In the genomic region with DNA sequence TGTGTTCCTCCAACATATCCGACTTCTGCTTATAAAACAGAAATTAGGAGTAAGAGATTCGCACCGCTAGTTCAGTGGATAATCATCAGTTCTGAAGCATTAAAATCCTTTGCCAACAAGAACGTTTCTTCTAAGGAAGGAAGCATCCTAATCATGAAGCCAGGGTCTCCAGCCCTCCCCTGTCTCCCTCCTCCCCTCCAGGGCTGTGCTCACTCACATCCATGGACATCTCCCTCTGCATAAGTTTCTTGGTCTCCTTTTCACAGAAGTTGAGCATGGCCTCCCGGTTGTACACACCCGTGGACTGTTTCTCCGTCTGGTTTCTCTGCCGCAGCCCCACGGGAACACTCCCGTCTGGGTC, we compare ENCODE assay signal across 11 cellular contexts. TPM values are rescaled to one million over a fixed set of nuclear protein-coding genes. Genes with fewer than 3 reads are reported as not detected.
A peak's percentile ranks its signal among the peaks of the same experiment; 100 is the strongest.
DNase-seq lines count a peak whose midpoint lies in the region; ATAC-seq, FAIRE-seq and TF ChIP-seq lines count a peak whose summit lies in the region.
"Had no signal": no experiment of that assay in that cellular context is flagged by ENCODE, and none has a peak within 500 bp of the region (broad histone marks: within the 10 kb centered on the region; RNA-seq: fewer than 3 reads in every experiment).

No MANE protein-coding gene starts in this region.

- H3K9me2 ChIP-seq in hepatocyte (replicated peaks; ENCODE audit: insufficient read depth): no peaks in the 10 kb centered on the region

- no peak for FAIRE-seq in pancreas (lab: Jason Lieb, UNC)

- H3K9ac ChIP-seq in adipocyte (ENCODE audit: low read length): peak overlapping the region; percentile 97

- 42% methylated on average over 10 of the region's 10 CpGs for WGBS in hepatocyte (ENCODE audit: low lambda C conversion rate, missing lambda C conversion rate)
- 25 to 34% methylated on average over 10 of the region's 10 CpGs for WGBS in pancreas, 2 donors

- no peaks in the 10 kb centered on the region for H4K20me1 ChIP-seq in hepatocyte (ENCODE audit: insufficient read depth, poor library complexity, severe bottlenecking)

- H3K4me1 ChIP-seq in adipocyte (ENCODE audit: control insufficient read depth, insufficient read depth, low read length): peaks cover 67% of the 10 kb centered on the region
- no peaks in the 10 kb centered on the region for H3K4me1 ChIP-seq in hepatocyte (ENCODE audit: insufficient read depth)
- no peaks in the 10 kb centered on the region for H3K4me1 ChIP-seq in pancreas

- POLR2A ChIA-PET in AG04449 (lab: Yijun Ruan, JAX): interaction anchor here (0.6 to 2.8 kb wide), 14 partner anchors 7 to 73 kb away, joined by 3 to 22 read pairs (median 5); partner anchors contain the start of gene TIMM17A

- H2AFZ ChIP-seq in hepatocyte: peak overlapping the region; percentile 22

- CTCF ChIA-PET in AG04449 (lab: Yijun Ruan, JAX): interaction anchor here (0.8 to 3.5 kb wide), 19 partner anchors 9 to 104 kb away, joined by 3 to 63 read pairs (median 5); partner anchors contain the start of gene TIMM17A

- no peaks in the 10 kb centered on the region for H3K9me3 ChIP-seq in adipocyte (ENCODE audit: control insufficient read depth, low read length)
- no peaks in the 10 kb centered on the region for H3K9me3 ChIP-seq in hepatocyte (ENCODE audit: low read depth)
- H3K9me3 ChIP-seq in pancreas: no peaks in the 10 kb centered on the region

- H3K4me3 ChIP-seq in AG04449 (ENCODE audit: low read depth, low read length) (peak overlapping the region; percentile 85), adipocyte (ENCODE audit: low read length) (peak overlapping the region; percentile 98), hepatocyte (peak overlapping the region; percentile 21), pancreas (peak overlapping the region in 2 of 4 donors; percentile 12 to 29)

- H3K79me2 ChIP-seq in hepatocyte: peaks cover 5% of the 10 kb centered on the region

- ATAC-seq in pancreas: peak in 3 of 4 donors; percentile 15 to 20 (median 17)
- ATAC-seq in stimulated activated naive CD8-positive, alpha-beta T cell treated with anti-CD3 and anti-CD28 coated beads, Interleukin-15, Interleukin-2, amounts not matched to agents 100 U/mL and 50 U/mL, for 24 hours: no peak

- DNase-seq in AG04449 (ENCODE audit: low read depth, low spot score) (no peak), adipocyte (ENCODE audit: low read depth) (peak; percentile 28), hepatocyte (ENCODE audit: low spot score) (no peak), pancreas (no peak), HK-2 (ENCODE audit: unreplicated experiment) (no peak), NCI-H1105 (lab: John Stamatoyannopoulos, UW) (no peak), NCI-H446 (lab: John Stamatoyannopoulos, UW) (no peak)
- no peak for DNase-seq in stimulated activated naive CD8-positive, alpha-beta T cell treated with anti-CD3 and anti-CD28 coated beads, Interleukin-15, Interleukin-2, amounts not matched to agents 100 U/mL and 50 U/mL, for 24 hours
- DNase-seq: activated T-cell treated with anti-CD3 and anti-CD28 coated beads, Interleukin-2, amount 50 U/mL, for 48 hours; CD4-positive, CD25-positive, alpha-beta regulatory T cell; NCI-H1436 treated with DMSO at 0.1 percent for 48 hours had no signal

- H3K27me3 ChIP-seq in adipocyte (replicated peaks; ENCODE audit: control insufficient read depth, insufficient read depth, low read length) (no peaks in the 10 kb centered on the region), hepatocyte (peaks cover 5% of the 10 kb centered on the region), pancreas (peaks cover 0 to 4% (median 0%) of the 10 kb centered on the region in 4 donors)

- intact Hi-C loops in pancreas (cut with DNase I): no loop called here

- peak overlapping the region; percentile 78 for H3K4me2 ChIP-seq in hepatocyte

- H3K27ac ChIP-seq in hepatocyte (peak overlapping the region; percentile 45), pancreas (no peak overlapping the region)

- no peak for TF ChIP-seq CTCF in AG04449 (IDR thresholded peaks at IDR 0.05; ENCODE audit: insufficient read depth, low read length, missing control alignments)
- no peak for TF ChIP-seq CTCF in hepatocyte (IDR thresholded peaks at IDR 0.05; ENCODE audit: poor library complexity)
- TF ChIP-seq CTCF in pancreas (IDR thresholded peaks at IDR 0.05): no peak

- H3K36me3 ChIP-seq in adipocyte (ENCODE audit: control insufficient read depth, insufficient read depth, low read length, severe bottlenecking): no peaks in the 10 kb centered on the region
- H3K36me3 ChIP-seq in hepatocyte (replicated peaks; ENCODE audit: insufficient read depth, low read depth): no peaks in the 10 kb centered on the region
- H3K36me3 ChIP-seq in pancreas: no peaks in the 10 kb centered on the region

RNA-seq across cellular contexts. Expression of gene LMOD1, which starts 0.5 kb away (rescaled TPM):
- total RNA-seq in hepatocyte (8.6 and 8.7 TPM in 2 replicates), pancreas (1 to 10 TPM in 5 of 6 donors, under 1 TPM in 1; 0.67 to 4.5 (median 1.7) TPM)
- polyA plus RNA-seq in hepatocyte (6.4 and 9.0 TPM in 2 replicates), pancreas (10 to 100 TPM in 1 of 2 donors, 1 to 10 TPM in 1; 7.1 to 13.6 TPM)
- total RNA-seq: CD4-positive, CD25-positive, alpha-beta regulatory T cell had no signal
- polyA plus RNA-seq: CD4-positive, CD25-positive, alpha-beta regulatory T cell had no signal

RNA-seq across cellular contexts. Expression of gene TIMM17A, which starts 9.5 kb away (rescaled TPM):
- total RNA-seq in hepatocyte (54.5 and 65.0 TPM in 2 replicates), pancreas (10 to 100 TPM in 5 of 6 donors, 1 to 10 TPM in 1; 7.9 to 17.8 (median 17.1) TPM)
- polyA plus RNA-seq in hepatocyte (88.3 and 90.1 TPM in 2 replicates), pancreas (10 to 100 TPM; 18.1 to 28.2 TPM)

RNA-seq across cellular contexts. Expression of gene RNPEP, which starts 36.6 kb away (rescaled TPM):
- 57.6 and 57.9 TPM in 2 replicates for total RNA-seq in hepatocyte
- 74.2 and 81.5 TPM in 2 replicates for polyA plus RNA-seq in hepatocyte
- 10 to 100 TPM; 19.8 to 37.6 (median 26.5) TPM for total RNA-seq in pancreas
- 10 to 100 TPM; 29.0 to 43.5 TPM for polyA plus RNA-seq in pancreas

RNA-seq across cellular contexts. Expression of gene SHISA4, which starts 57.1 kb away (rescaled TPM):
- total RNA-seq in hepatocyte: 9.6 and 10.2 TPM in 2 replicates
- 24.0 and 31.2 TPM in 2 replicates for polyA plus RNA-seq in hepatocyte
- total RNA-seq in pancreas: 1 to 10 TPM; 3.6 to 7.5 (median 4.8) TPM
- polyA plus RNA-seq in pancreas: 1 to 10 TPM; 7.5 to 9.3 TPM
